In the genomic region with DNA sequence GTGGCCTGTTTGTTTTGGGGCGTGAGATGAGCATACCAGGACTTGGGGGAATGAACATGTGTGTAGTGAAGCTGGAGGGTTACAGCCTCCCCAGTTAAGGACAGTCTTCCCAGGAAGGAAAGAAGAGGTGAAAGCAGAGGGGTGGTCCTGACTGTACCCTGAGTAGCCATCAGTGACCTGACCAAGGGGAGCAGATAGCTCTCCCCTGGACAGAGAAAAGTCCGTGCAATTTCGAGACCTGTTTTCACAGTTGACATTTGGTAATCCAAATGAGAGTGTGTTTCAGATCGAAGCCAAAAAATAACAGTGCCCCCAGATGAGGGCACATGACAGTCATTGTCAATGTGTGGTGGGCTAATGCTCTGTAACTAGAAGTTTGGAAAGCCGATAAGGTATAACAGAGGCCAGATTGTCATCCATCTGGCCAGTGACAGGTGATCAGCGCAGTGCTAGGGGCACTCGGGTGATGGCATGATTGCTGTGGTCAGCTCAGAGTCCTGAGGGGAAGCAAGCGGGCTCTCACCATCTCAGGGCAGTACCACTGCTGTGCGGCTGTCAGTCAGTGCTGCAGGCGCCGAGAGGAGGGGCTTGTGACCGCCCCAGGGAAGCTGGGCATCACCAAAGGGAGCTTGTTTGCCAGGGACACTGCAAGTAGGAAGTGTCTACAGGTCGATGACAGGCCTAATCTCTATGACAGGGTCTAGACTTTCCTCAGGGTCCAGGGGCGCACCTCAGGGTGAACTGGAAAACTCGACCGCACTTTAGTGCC, we compare ENCODE assay signal across 8 cellular contexts. TPM values are rescaled to one million over a fixed set of nuclear protein-coding genes. Genes with fewer than 3 reads are reported as not detected.
DNase-seq lines count a peak whose midpoint lies in the region; ATAC-seq, FAIRE-seq and TF ChIP-seq lines count a peak whose summit lies in the region.

No MANE protein-coding gene starts in this region.

- H2AK5ac ChIP-seq in mesenchymal stem cell (ENCODE audit: low read length, severe bottlenecking) = peak overlapping the region; percentile 20

- peak; percentile 27; the same call in 1 of the 2 replicates for TF ChIP-seq POLR2A in K562 (conservative IDR thresholded peaks at IDR 0.05)
- TF ChIP-seq POLR2A in vagina (IDR thresholded peaks at IDR 0.05) = no peak

- DNase-seq in Caco-2 (peak in 1 of 2 experiments; percentile 28), MM.1S (no peak), K562 (ENCODE audit: extremely low read depth in 1 of 4, low spot score in 3 of 4) (no peak), mesenchymal stem cell (no peak), vagina (ENCODE audit: extremely low spot score in 2 of 2) (peak in 1 of 2 donors; percentile 81), kidney glomerular epithelial cell (lab: John Stamatoyannopoulos, UW) (no peak), omental fat pad (ENCODE audit: low spot score) (no peak)

- TF ChIP-seq EP300 in K562 (IDR thresholded peaks at IDR 0.05; ENCODE audit: low read length) = no peak

- peak overlapping the region; percentile 71 to 84 for H3K4ac ChIP-seq in mesenchymal stem cell (ENCODE audit: low read depth in 1 of 2, low read length in 2 of 2)

- peak overlapping the region; percentile 79 for H3K4me2 ChIP-seq in MM.1S (ENCODE audit: low read depth, low read length)
- peak overlapping the region; percentile 99 for H3K4me2 ChIP-seq in K562 (ENCODE audit: insufficient read depth, low read length)
- peak overlapping the region; percentile 62 for H3K4me2 ChIP-seq in mesenchymal stem cell (ENCODE audit: low read length, poor library complexity, severe bottlenecking)

- H2BK15ac ChIP-seq in mesenchymal stem cell (ENCODE audit: low read depth, poor library complexity, severe bottlenecking) = no peak overlapping the region

- TF ChIP-seq CTCF in Caco-2 (IDR thresholded peaks at IDR 0.05; ENCODE audit: insufficient read depth in 1 of 2, low read depth in 1 of 2, low read length in 1 of 2, severe bottlenecking in 1 of 2, unreplicated experiment in 1 of 2) = no peak
- no peak for TF ChIP-seq CTCF in MM.1S (IDR thresholded peaks at IDR 0.05; ENCODE audit: low read length)
- TF ChIP-seq CTCF in K562 (IDR thresholded peaks at IDR 0.05 in 2 of 3, conservative IDR thresholded peaks at IDR 0.05 in 1 of 3; ENCODE audit: insufficient read depth in 2 of 3, low read depth in 1 of 3, low read length in 3 of 3) = no peak
- no peak for TF ChIP-seq CTCF in vagina (IDR thresholded peaks at IDR 0.05)
- TF ChIP-seq CTCF in omental fat pad (IDR thresholded peaks at IDR 0.05) = no peak

- H3K9me1 ChIP-seq in K562 (ENCODE audit: control insufficient read depth, insufficient read depth, low read length) = peaks cover 4% of the 10 kb centered on the region

- H3K27ac Mint-ChIP-seq in Caco-2 (ENCODE audit: unreplicated experiment) = peak overlapping the region; percentile 97

- H3K27ac ChIP-seq in MM.1S (ENCODE audit: low read length) (peak overlapping the region; percentile 87; the same call in 1 of the 2 replicates), K562 (ENCODE audit: extremely low read depth, low read depth, low read length) (peak overlapping the region; percentile 92; the same call in 2 of the 3 replicates), mesenchymal stem cell (ENCODE audit: low read length, poor library complexity, severe bottlenecking) (no peak overlapping the region), vagina (peak overlapping the region; percentile 89)

- H2AFZ ChIP-seq in MM.1S (ENCODE audit: low read length) (peak overlapping the region; percentile 59; the same call in 1 of the 2 replicates), K562 (ENCODE audit: low read depth, low read length) (no peak overlapping the region; the same call in 1 of the 2 replicates), mesenchymal stem cell (ENCODE audit: low read depth, low read length) (no peak overlapping the region)

- H3K36me3 ChIP-seq in Caco-2 (ENCODE audit: control insufficient read depth, insufficient read depth, low read length) = peaks cover 4% of the 10 kb centered on the region
- peaks cover 8% of the 10 kb centered on the region for H3K36me3 ChIP-seq in MM.1S (replicated peaks; ENCODE audit: insufficient read depth, low read length)
- peaks cover 70% of the 10 kb centered on the region for H3K36me3 ChIP-seq in K562 (ENCODE audit: control insufficient read depth, insufficient read depth, low read length)
- H3K36me3 ChIP-seq in mesenchymal stem cell (ENCODE audit: control insufficient read depth in 1 of 2, insufficient read depth in 2 of 2, low read depth in 1 of 2, low read length in 2 of 2) = peaks cover 52 to 55% of the 10 kb centered on the region in 2 experiments
- H3K36me3 ChIP-seq in vagina = peaks cover 0 to 40% of the 10 kb centered on the region in 2 donors

- peaks cover 27% of the 10 kb centered on the region for H3K79me1 ChIP-seq in mesenchymal stem cell (replicated peaks; ENCODE audit: low read length, poor library complexity, severe bottlenecking)

- ATAC-seq in K562 (no peak), GM19035 (IDR thresholded peaks at IDR 0.05; ENCODE audit: unreplicated experiment) (no peak), omental fat pad (ENCODE audit: low FRiP score) (no peak)

- H3F3A ChIP-seq in MM.1S (ENCODE audit: insufficient read depth, low read length) = peaks cover 15% of the 10 kb centered on the region

- H3K4me3 Mint-ChIP-seq in Caco-2 (ENCODE audit: unreplicated experiment) = peak overlapping the region; percentile 98

- no peaks in the 10 kb centered on the region for H3K9me2 ChIP-seq in MM.1S (replicated peaks; ENCODE audit: insufficient read depth, low read length)

- WGBS in K562 (ENCODE audit: insufficient coverage, low coverage, missing lambda C conversion rate) = 75% methylated on average over 16 of the region's 16 CpGs
- WGBS in mesenchymal stem cell = 55% methylated on average over 16 of the region's 16 CpGs

- H3K4me3 ChIP-seq in Caco-2 (ENCODE audit: low read depth, low read length) = peak overlapping the region; percentile 91
- H3K4me3 ChIP-seq in MM.1S (ENCODE audit: low read length) = peak overlapping the region; percentile 87
- peak overlapping the region; percentile 94 for H3K4me3 ChIP-seq in K562
- peak overlapping the region; percentile 4 to 92 for H3K4me3 ChIP-seq in mesenchymal stem cell (ENCODE audit: insufficient read depth in 1 of 2, low read depth in 1 of 2, low read length in 2 of 2)
- H3K4me3 ChIP-seq in vagina = peak overlapping the region; percentile 70 to 87

- no peak overlapping the region for H3K14ac ChIP-seq in mesenchymal stem cell (ENCODE audit: low read length in 2 of 2)

- FAIRE-seq in K562 (lab: Jason Lieb, UNC) = peak; percentile 63

- peak overlapping the region; percentile 21 for H2BK120ac ChIP-seq in mesenchymal stem cell (ENCODE audit: low read depth, low read length)

- no peak for TF ChIP-seq RAD21 in K562 (CRISPR knock-in tag; conservative IDR thresholded peaks at IDR 0.05 in 1 of 2, IDR thresholded peaks at IDR 0.05 in 1 of 2)

- H3K18ac ChIP-seq in mesenchymal stem cell (ENCODE audit: low read depth in 1 of 2, low read length in 2 of 2) = peak overlapping the region; percentile 87 to 93

- peak overlapping the region; percentile 91 for H4K91ac ChIP-seq in mesenchymal stem cell (ENCODE audit: low read length)

- H3K9me3 ChIP-seq in Caco-2 (no peaks in the 10 kb centered on the region), MM.1S (replicated peaks; ENCODE audit: insufficient read depth, low read length) (no peaks in the 10 kb centered on the region), K562 (replicated peaks; ENCODE audit: control insufficient read depth, insufficient read depth, low read depth, low read length) (no peaks in the 10 kb centered on the region), mesenchymal stem cell (ENCODE audit: control insufficient read depth, low read length) (no peaks in the 10 kb centered on the region), vagina (no peaks in the 10 kb centered on the region)

- no peaks in the 10 kb centered on the region for H4K20me1 ChIP-seq in MM.1S (ENCODE audit: insufficient read depth, low read length)
- H4K20me1 ChIP-seq in K562 (replicated peaks; ENCODE audit: control insufficient read depth, insufficient read depth, low read length) = no peaks in the 10 kb centered on the region

- H3K4me1 ChIP-seq in Caco-2 (peaks cover 21% of the 10 kb centered on the region), MM.1S (ENCODE audit: low read length) (peaks cover 10% of the 10 kb centered on the region), K562 (replicated peaks in 1 of 2; ENCODE audit: control insufficient read depth in 2 of 2, insufficient read depth in 2 of 2, low read length in 2 of 2) (peaks cover 6 to 33% of the 10 kb centered on the region in 2 experiments; a peak in 4 of 5 replicates), mesenchymal stem cell (ENCODE audit: control insufficient read depth, insufficient read depth, low read depth, low read length) (peaks cover 14% of the 10 kb centered on the region), vagina (peaks cover 22% of the 10 kb centered on the region)

- POLR2A ChIA-PET in Caco-2 (lab: Charles Lee) = interaction anchor here (1.1 to 1.5 kb wide), 2 partner anchors 40 to 44 kb away, joined by 3 to 5 read pairs; partner anchors contain the start of gene SPAG9
- POLR2A ChIA-PET in K562 (lab: Yijun Ruan, JAX) = interaction anchor here (0.6 to 2.1 kb wide), 6 partner anchors 10 to 281 kb away, joined by 3 to 8 read pairs (median 4); partner anchors contain the start of gene NME1

- H3K79me2 ChIP-seq in MM.1S (ENCODE audit: low read length) (peaks cover 36% of the 10 kb centered on the region), K562 (ENCODE audit: control insufficient read depth, insufficient read depth, low read length) (peaks cover 42% of the 10 kb centered on the region)

- H3K27me3 ChIP-seq in Caco-2 (replicated peaks; ENCODE audit: control insufficient read depth, insufficient read depth, low read length) = no peaks in the 10 kb centered on the region
- no peaks in the 10 kb centered on the region for H3K27me3 ChIP-seq in MM.1S (replicated peaks; ENCODE audit: insufficient read depth, low read length)
- H3K27me3 ChIP-seq in K562 (ENCODE audit: control insufficient read depth in 2 of 2, insufficient read depth in 2 of 2, low read length in 2 of 2) = no peaks in the 10 kb centered on the region
- no peaks in the 10 kb centered on the region for H3K27me3 ChIP-seq in mesenchymal stem cell (ENCODE audit: control insufficient read depth in 1 of 2, insufficient read depth in 1 of 2, low read length in 2 of 2)
- no peaks in the 10 kb centered on the region for H3K27me3 ChIP-seq in vagina

- BruUV-seq in Caco-2 (replicated peaks; lab: Mats Ljungman, UMichigan) (no TSS peak), K562 (replicated peaks; lab: Mats Ljungman, UMichigan) (no TSS peak)

- H4K8ac ChIP-seq in mesenchymal stem cell (ENCODE audit: low read length) = peak overlapping the region; percentile 99

- peaks cover 4% of the 10 kb centered on the region for H3K4me1 Mint-ChIP-seq in Caco-2 (ENCODE audit: low read depth, unreplicated experiment)

- H3K23ac ChIP-seq in mesenchymal stem cell (ENCODE audit: low read length in 2 of 2) = no peak overlapping the region

- no peak overlapping the region for H2BK5ac ChIP-seq in mesenchymal stem cell (ENCODE audit: low read depth, low read length, poor library complexity, severe bottlenecking)

- CTCF ChIA-PET in Caco-2 (lab: Charles Lee) = interaction anchor here (0.6 to 1.1 kb wide), 3 partner anchors 9 to 164 kb away, joined by 3 to 5 read pairs (median 3); partner anchors contain the start of gene MBTD1
- CTCF ChIA-PET in K562 (lab: Yijun Ruan, JAX; ENCODE audit: low intra/inter-chr PET ratio) = interaction anchor here (1.6 kb wide), 1 partner anchor 164 kb away, joined by 4 read pairs; no protein-coding TSS in a partner anchor

- no peaks in the 10 kb centered on the region for H3K9me3 Mint-ChIP-seq in Caco-2 (ENCODE audit: unreplicated experiment)

- intact Hi-C loops in Caco-2 (cut with micrococcal nuclease; ENCODE audit: unreplicated experiment) (loop anchor here (5.0 kb wide), 1 partner anchor 298 kb away; the partner anchor contains the start of gene TOB1), K562 (cut with micrococcal nuclease) (loop anchor here (5.0 kb wide), 2 partner anchors 97 to 298 kb away; partner anchors contain the start of genes MBTD1, TOB1 and UTP18), vagina (cut with DNase I) (no loop called here)

- peaks cover 96% of the 10 kb centered on the region for H3K36me3 Mint-ChIP-seq in Caco-2 (ENCODE audit: insufficient read depth, unreplicated experiment)

- H3K27me3 Mint-ChIP-seq in Caco-2 (ENCODE audit: insufficient read depth, unreplicated experiment) = no peaks in the 10 kb centered on the region

- in situ Hi-C loops in K562 (cut with MboI) = no loop called here

- H3K9ac ChIP-seq in MM.1S (ENCODE audit: low read length) (peak overlapping the region; percentile 96; the same call in 1 of the 2 replicates), K562 (ENCODE audit: insufficient read depth in 1 of 2, low read depth in 2 of 2, low read length in 2 of 2) (peak overlapping the region; percentile 97 to 98; a peak in 3 of 4 replicates), mesenchymal stem cell (ENCODE audit: low read length) (peak overlapping the region; percentile 95)

- H2BK12ac ChIP-seq in mesenchymal stem cell (ENCODE audit: low read length in 2 of 2) = peak overlapping the region in 1 of 2 experiments; percentile 33

RNA-seq across cellular contexts. Expression of gene NME2, which starts 1.1 kb away (rescaled TPM):
- total RNA-seq in Caco-2 (2022) (734 and 821 TPM in 2 replicates), K562 (2014; rRNA removed) (1,010 and 1,072 TPM in 2 replicates), K562 (2014; rRNA removed; fragmentation: Illumina TruSeq; extraction: Trizol) (763 and 827 TPM in 2 replicates), K562 (2015; rRNA removed; fragmentation: Illumina TruSeq; extraction: Trizol) (783 and 790 TPM in 2 replicates), K562 (2021) (1,055 and 1,182 TPM in 2 replicates), vagina (468 TPM), omental fat pad (100 to 1,000 TPM; 440 to 570 (median 469) TPM)
- 64.0 and 91.2 TPM in 2 replicates for total RNA-seq in K562 (2011; cell fraction: chromatin; rRNA removed; ENCODE audit: low replicate concordance)
- total RNA-seq in K562 (2011; cell fraction: nucleolus; rRNA removed) = 177 and 196 TPM in 2 replicates
- total RNA-seq in K562 (2011; cell fraction: nucleoplasm; rRNA removed) = 176 and 374 TPM in 2 replicates
- polyA plus RNA-seq in K562 (2011; rRNA removed) (1,026 and 1,088 TPM in 2 replicates), K562 (2014; fragmentation: Illumina TruSeq; extraction: Trizol) (723 and 886 TPM in 2 replicates), K562 (2014; fragmentation: Nextera tagmentation; extraction: Ambion mirVana) (100 to 1,000 TPM; 684 to 924 TPM), K562 (2014; rRNA removed) (1,202 and 1,445 TPM in 2 replicates)
- polyA plus RNA-seq in K562 (2011; cell fraction: cytosol; rRNA removed) = 921 and 948 TPM in 2 replicates
- polyA plus RNA-seq in K562 (2011; cell fraction: nucleus; rRNA removed) = 355 and 443 TPM in 2 replicates
- 987 and 1,336 TPM in 2 replicates for polyA plus RNA-seq in K562 (2012)
- 346 and 369 TPM in 2 replicates for polyA minus RNA-seq in K562 (2011; rRNA and poly(A)+ RNA removed)
- 154 and 166 TPM in 2 replicates for polyA minus RNA-seq in K562 (2011; cell fraction: cytosol; rRNA and poly(A)+ RNA removed)
- 61.1 and 93.0 TPM in 2 replicates for polyA minus RNA-seq in K562 (2011; cell fraction: nucleus; rRNA and poly(A)+ RNA removed)
- polyA plus RNA-seq in mesenchymal stem cell (2013, experiment 1 of 2) = 1,365 TPM
- polyA plus RNA-seq in mesenchymal stem cell (2013, experiment 2 of 2) = 1,368 TPM

RNA-seq across cellular contexts. Expression of gene NME1, which starts 11.7 kb away (rescaled TPM):
- total RNA-seq in Caco-2 (2022) (278 and 336 TPM in 2 replicates), K562 (2014; rRNA removed) (478 and 508 TPM in 2 replicates), K562 (2014; rRNA removed; fragmentation: Illumina TruSeq; extraction: Trizol) (502 and 525 TPM in 2 replicates), K562 (2015; rRNA removed; fragmentation: Illumina TruSeq; extraction: Trizol) (436 and 449 TPM in 2 replicates), K562 (2021) (479 and 509 TPM in 2 replicates), vagina (50.8 TPM), omental fat pad (10 to 100 TPM; 24.1 to 95.2 (median 77.1) TPM)
- total RNA-seq in K562 (2011; cell fraction: chromatin; rRNA removed; ENCODE audit: low replicate concordance) = 89.8 and 104 TPM in 2 replicates
- total RNA-seq in K562 (2011; cell fraction: nucleolus; rRNA removed) = 98.7 and 106 TPM in 2 replicates
- total RNA-seq in K562 (2011; cell fraction: nucleoplasm; rRNA removed) = 131 and 159 TPM in 2 replicates
- polyA plus RNA-seq in K562 (2011; rRNA removed) (571 and 796 TPM in 2 replicates), K562 (2014; fragmentation: Illumina TruSeq; extraction: Trizol) (598 and 604 TPM in 2 replicates), K562 (2014; fragmentation: Nextera tagmentation; extraction: Ambion mirVana) (1,000 to 10,000 TPM; 1,450 to 1,588 TPM), K562 (2014; rRNA removed) (670 and 766 TPM in 2 replicates)
- polyA plus RNA-seq in K562 (2011; cell fraction: cytosol; rRNA removed) = 606 and 672 TPM in 2 replicates
- polyA plus RNA-seq in K562 (2011; cell fraction: nucleus; rRNA removed) = 154 and 260 TPM in 2 replicates
- polyA plus RNA-seq in K562 (2012) = 169 and 564 TPM in 2 replicates
- 333 and 372 TPM in 2 replicates for polyA minus RNA-seq in K562 (2011; rRNA and poly(A)+ RNA removed)
- 67.9 and 75.3 TPM in 2 replicates for polyA minus RNA-seq in K562 (2011; cell fraction: cytosol; rRNA and poly(A)+ RNA removed)
- polyA minus RNA-seq in K562 (2011; cell fraction: nucleus; rRNA and poly(A)+ RNA removed) = 30.3 and 41.3 TPM in 2 replicates
- polyA plus RNA-seq in mesenchymal stem cell (2013, experiment 1 of 2) = 147 TPM
- 158 TPM for polyA plus RNA-seq in mesenchymal stem cell (2013, experiment 2 of 2)

RNA-seq across cellular contexts. Expression of gene SPAG9, which starts 44.4 kb away (rescaled TPM):
- 130 and 142 TPM in 2 replicates for total RNA-seq in Caco-2 (2022)
- total RNA-seq in K562 (2011; cell fraction: chromatin; rRNA removed; ENCODE audit: low replicate concordance) = 145 and 406 TPM in 2 replicates
- total RNA-seq in K562 (2011; cell fraction: nucleolus; rRNA removed) = 54.2 and 98.0 TPM in 2 replicates
- total RNA-seq in K562 (2011; cell fraction: nucleoplasm; rRNA removed) = 135 and 220 TPM in 2 replicates
- total RNA-seq in K562 (2014; rRNA removed) = 41.8 and 53.8 TPM in 2 replicates
- 87.8 and 101 TPM in 2 replicates for total RNA-seq in K562 (2014; rRNA removed; fragmentation: Illumina TruSeq; extraction: Trizol)
- 79.7 and 99.2 TPM in 2 replicates for total RNA-seq in K562 (2015; rRNA removed; fragmentation: Illumina TruSeq; extraction: Trizol)
- total RNA-seq in K562 (2021) = 61.5 and 65.1 TPM in 2 replicates
- 62.1 and 65.8 TPM in 2 replicates for polyA plus RNA-seq in K562 (2011; rRNA removed)
- polyA plus RNA-seq in K562 (2011; cell fraction: cytosol; rRNA removed) = 12.8 and 27.7 TPM in 2 replicates
- polyA plus RNA-seq in K562 (2011; cell fraction: nucleus; rRNA removed) = 98.3 and 139 TPM in 2 replicates
- 54.2 and 56.4 TPM in 2 replicates for polyA plus RNA-seq in K562 (2012)
- 58.2 and 59.8 TPM in 2 replicates for polyA plus RNA-seq in K562 (2014; fragmentation: Illumina TruSeq; extraction: Trizol)
- polyA plus RNA-seq in K562 (2014; fragmentation: Nextera tagmentation; extraction: Ambion mirVana) = 10 to 100 TPM; 12.2 to 15.2 TPM
- 34.8 and 42.7 TPM in 2 replicates for polyA plus RNA-seq in K562 (2014; rRNA removed)
- polyA minus RNA-seq in K562 (2011; rRNA and poly(A)+ RNA removed) = 152 and 201 TPM in 2 replicates
- polyA minus RNA-seq in K562 (2011; cell fraction: cytosol; rRNA and poly(A)+ RNA removed) = 40.0 and 51.0 TPM in 2 replicates
- 66.4 and 137 TPM in 2 replicates for polyA minus RNA-seq in K562 (2011; cell fraction: nucleus; rRNA and poly(A)+ RNA removed)
- polyA plus RNA-seq in mesenchymal stem cell (2013, experiment 1 of 2) = 41.1 TPM
- polyA plus RNA-seq in mesenchymal stem cell (2013, experiment 2 of 2) = 40.7 TPM
- total RNA-seq in vagina = 92.6 TPM
- 100 to 1,000 TPM; 117 to 197 (median 138) TPM for total RNA-seq in omental fat pad
